ENCODE assay signal across 25 cellular contexts in the genomic region with DNA sequence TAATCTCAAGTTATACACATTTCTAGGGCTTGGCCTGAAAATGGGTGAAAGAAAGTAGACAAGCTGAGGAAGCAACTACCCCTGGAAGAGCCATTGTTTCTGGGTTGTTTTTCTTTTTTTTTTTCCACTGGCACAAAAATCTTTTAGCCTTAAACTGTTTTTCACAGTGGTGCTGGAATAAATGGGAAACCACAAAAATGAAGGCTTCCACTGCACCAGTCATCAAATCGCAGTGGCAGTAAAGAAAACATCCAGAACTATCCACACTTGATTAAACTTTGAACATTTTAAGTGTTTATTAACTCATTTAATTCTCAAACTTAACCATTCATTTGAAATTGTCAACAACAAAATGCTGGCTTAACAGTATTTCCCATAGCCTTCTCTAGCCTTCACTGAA. TPM values are rescaled to one million over a fixed set of nuclear protein-coding genes. Genes with fewer than 3 reads are reported as not detected.
DNase-seq lines count a peak whose midpoint lies in the region; TF ChIP-seq lines count a peak whose summit lies in the region.
"Had no signal": no experiment of that assay in that cellular context is flagged by ENCODE, and none has a peak within 500 bp of the region (broad histone marks: within the 10 kb centered on the region; RNA-seq: fewer than 3 reads in every experiment).

No MANE protein-coding gene starts in this region.

- H3K4me2 ChIP-seq in fibroblast of lung (ENCODE audit: extremely low read depth, insufficient read depth, low read length) (peak overlapping the region; percentile 3), osteoblast (ENCODE audit: insufficient read depth, low read length) (peak overlapping the region; percentile 43)

- H3K4me3 ChIP-seq in adipocyte (ENCODE audit: low read length) (no peak overlapping the region), fibroblast of lung (replicated peaks in 1 of 4; ENCODE audit: control extremely low read depth in 1 of 4, insufficient read depth in 1 of 4, low read depth in 3 of 4, low read length in 4 of 4) (no peak overlapping the region), osteoblast (ENCODE audit: insufficient read depth, low read length) (no peak overlapping the region), WERI-Rb-1 (ENCODE audit: low read depth, low read length) (no peak overlapping the region)
- H3K4me3 ChIP-seq: ascending aorta, gastroesophageal sphincter, lung, MG63, psoas muscle, skin epidermis, uterus had no signal

- peaks cover 19% of the 10 kb centered on the region for H3K4me1 ChIP-seq in adipocyte (ENCODE audit: control insufficient read depth, insufficient read depth, low read length)
- no peaks in the 10 kb centered on the region for H3K4me1 ChIP-seq in fibroblast of lung (ENCODE audit: control insufficient read depth, extremely low read depth, insufficient read depth, low read length)
- peaks cover 9% of the 10 kb centered on the region for H3K4me1 ChIP-seq in osteoblast (ENCODE audit: insufficient read depth, low read length)
- H3K4me1 ChIP-seq: ascending aorta, gastroesophageal sphincter, psoas muscle, uterus had no signal

- CTCF ChIA-PET in activated naive CD4-positive, alpha-beta T cell treated with anti-CD3 and anti-CD28 coated beads, Interleukin-2, amount 10 ng/mL, durations not matched to agents 7 days and 5 days (lab: Charles Lee) = no interaction called here

- H2AFZ ChIP-seq in fibroblast of lung (ENCODE audit: low read length) = no peak overlapping the region
- peak overlapping the region; percentile 36 for H2AFZ ChIP-seq in osteoblast (ENCODE audit: low read length)

- H4K20me1 ChIP-seq in fibroblast of lung (ENCODE audit: control insufficient read depth, extremely low read depth, insufficient read depth, low read length) (no peaks in the 10 kb centered on the region), osteoblast (ENCODE audit: insufficient read depth, low read length) (no peaks in the 10 kb centered on the region)

- H3K27ac ChIP-seq in fibroblast of lung (ENCODE audit: insufficient read depth, low read length) (no peak overlapping the region), osteoblast (ENCODE audit: low read depth, low read length) (no peak overlapping the region), WERI-Rb-1 (no peak overlapping the region)
- H3K27ac ChIP-seq: ascending aorta, C4-2B, gastroesophageal sphincter, neutrophil, psoas muscle, uterus had no signal

- no peak overlapping the region for H3K27ac Mint-ChIP-seq in activated naive CD4-positive, alpha-beta T cell treated with anti-CD3 and anti-CD28 coated beads, Interleukin-2, amount 10 ng/mL, durations not matched to agents 7 days and 5 days
- H3K27ac Mint-ChIP-seq: activated B cell treated with CpG ODN at 0.5 μM for 24 hours had no signal

- H3K9ac ChIP-seq in adipocyte (ENCODE audit: low read length) = no peak overlapping the region
- no peak overlapping the region for H3K9ac ChIP-seq in fibroblast of lung (ENCODE audit: insufficient read depth, low read length)

- H3K27me3 Mint-ChIP-seq in activated naive CD4-positive, alpha-beta T cell treated with anti-CD3 and anti-CD28 coated beads, Interleukin-2, amount 10 ng/mL, durations not matched to agents 7 days and 5 days = peaks cover 5% of the 10 kb centered on the region

- H3K4me1 Mint-ChIP-seq in activated naive CD4-positive, alpha-beta T cell treated with anti-CD3 and anti-CD28 coated beads, Interleukin-2, amount 10 ng/mL, durations not matched to agents 7 days and 5 days = no peaks in the 10 kb centered on the region
- H3K4me1 Mint-ChIP-seq: activated B cell treated with CpG ODN at 0.5 μM for 24 hours had no signal

- H3K9me3 Mint-ChIP-seq in activated naive CD4-positive, alpha-beta T cell treated with anti-CD3 and anti-CD28 coated beads, Interleukin-2, amount 10 ng/mL, durations not matched to agents 7 days and 5 days = no peaks in the 10 kb centered on the region
- H3K9me3 Mint-ChIP-seq: activated B cell treated with CpG ODN at 0.5 μM for 24 hours had no signal

- H3K9me3 ChIP-seq in adipocyte (ENCODE audit: control insufficient read depth, low read length) = no peaks in the 10 kb centered on the region
- H3K9me3 ChIP-seq in fibroblast of lung (ENCODE audit: control insufficient read depth, insufficient read depth, low read depth, low read length) = no peaks in the 10 kb centered on the region
- no peaks in the 10 kb centered on the region for H3K9me3 ChIP-seq in osteoblast (ENCODE audit: low read depth, low read length)
- no peaks in the 10 kb centered on the region for H3K9me3 ChIP-seq in WERI-Rb-1 (ENCODE audit: severe bottlenecking)
- H3K9me3 ChIP-seq: ascending aorta, gastroesophageal sphincter, MG63, neutrophil, psoas muscle, uterus had no signal

- H3K36me3 ChIP-seq in adipocyte (ENCODE audit: control insufficient read depth, insufficient read depth, low read length, severe bottlenecking) (no peaks in the 10 kb centered on the region), fibroblast of lung (ENCODE audit: control insufficient read depth, insufficient read depth, low read length) (no peaks in the 10 kb centered on the region), osteoblast (ENCODE audit: insufficient read depth, low read length) (no peaks in the 10 kb centered on the region), WERI-Rb-1 (peaks cover 6% of the 10 kb centered on the region)
- H3K36me3 ChIP-seq: ascending aorta, MG63, uterus had no signal

- TF ChIP-seq CTCF in fibroblast of lung (conservative IDR thresholded peaks at IDR 0.05 in 1 of 2, IDR thresholded peaks at IDR 0.05 in 1 of 2; ENCODE audit: low read depth in 1 of 2, low read length in 2 of 2) (no peak), osteoblast (IDR thresholded peaks at IDR 0.05; ENCODE audit: extremely low read depth, low read depth, low read length) (no peak), WERI-Rb-1 (IDR thresholded peaks at IDR 0.05; ENCODE audit: low read depth, low read length) (no peak)

- H3K79me2 ChIP-seq in fibroblast of lung (ENCODE audit: control insufficient read depth, insufficient read depth, low read length) (no peaks in the 10 kb centered on the region), osteoblast (ENCODE audit: insufficient read depth, low read length) (peaks cover 4% of the 10 kb centered on the region)

- DNase-seq in EH (ENCODE audit: low read depth) (peak; percentile 66), adipocyte (ENCODE audit: low read depth) (peak; percentile 57), fibroblast of lung (ENCODE audit: low read depth in 2 of 2) (peak in 1 of 2 donors; percentile 60), osteoblast (ENCODE audit: insufficient read length, low spot score, missing footprints) (no peak), D341Med (ENCODE audit: low spot score) (no peak), WERI-Rb-1 (no peak), AG08396 (ENCODE audit: low spot score) (no peak)
- DNase-seq in activated naive CD4-positive, alpha-beta T cell treated with anti-CD3 and anti-CD28 coated beads, Interleukin-2, amount 10 ng/mL, durations not matched to agents 7 days and 5 days = no peak
- DNase-seq: ACHN; activated B cell treated with CpG ODN at 0.5 μM for 24 hours; activated naive CD4-positive, alpha-beta T cell treated with anti-CD3 and anti-CD28 coated beads, Interleukin-2, amount 50 U/mL, for 16 hours; effector CD8-positive, alpha-beta T cell; MG63; NCI-H1417; NCI-H2081 treated with DMSO at 0.1 percent for 48 hours; NCI-H82; psoas muscle; T1000; uterus had no signal

- H3K27me3 ChIP-seq in adipocyte (replicated peaks; ENCODE audit: control insufficient read depth, insufficient read depth, low read length) (no peaks in the 10 kb centered on the region), fibroblast of lung (ENCODE audit: control insufficient read depth, insufficient read depth, low read length) (no peaks in the 10 kb centered on the region), osteoblast (ENCODE audit: insufficient read depth, low read length) (no peaks in the 10 kb centered on the region), WERI-Rb-1 (ENCODE audit: insufficient read depth, low read depth, severe bottlenecking) (no peaks in the 10 kb centered on the region)
- H3K27me3 ChIP-seq: ascending aorta, gastroesophageal sphincter, MG63, neutrophil, uterus had no signal

- H3K4me3 Mint-ChIP-seq in activated naive CD4-positive, alpha-beta T cell treated with anti-CD3 and anti-CD28 coated beads, Interleukin-2, amount 10 ng/mL, durations not matched to agents 7 days and 5 days = no peak overlapping the region
- H3K4me3 Mint-ChIP-seq: activated B cell treated with CpG ODN at 0.5 μM for 24 hours had no signal

- H3K36me3 Mint-ChIP-seq in activated naive CD4-positive, alpha-beta T cell treated with anti-CD3 and anti-CD28 coated beads, Interleukin-2, amount 10 ng/mL, durations not matched to agents 7 days and 5 days = no peaks in the 10 kb centered on the region

RNA-seq across cellular contexts. Expression of a gene that starts 14.3 kb away (rescaled TPM):
- total RNA-seq in fibroblast of lung (6.9 and 10.2 TPM in 2 replicates), osteoblast (42.7 and 52.5 TPM in 2 replicates)
- polyA plus RNA-seq in fibroblast of lung = 6.9 and 12.8 TPM in 2 replicates
- polyA plus RNA-seq in fibroblast of lung (2012) = 5.4 and 10.5 TPM in 2 replicates
- polyA minus RNA-seq in fibroblast of lung (ENCODE audit: low replicate concordance) = 10.2 and 18.7 TPM in 2 replicates

Comparison
In these comparisons a context has a peak if more than half of its experiments do, and no peak if none do; other contexts are left out.
1. DNase-seq: peak in EH (single experiment) and adipocyte (single experiment); none in osteoblast (single experiment), D341Med (single experiment), activated naive CD4-positive, alpha-beta T cell treated with anti-CD3 and anti-CD28 coated beads, Interleukin-2, amount 10 ng/mL, durations not matched to agents 7 days and 5 days (single experiment), WERI-Rb-1 (single experiment) and AG08396 (single experiment).